ENCODE assay signal across 8 cellular contexts in the genomic region with DNA sequence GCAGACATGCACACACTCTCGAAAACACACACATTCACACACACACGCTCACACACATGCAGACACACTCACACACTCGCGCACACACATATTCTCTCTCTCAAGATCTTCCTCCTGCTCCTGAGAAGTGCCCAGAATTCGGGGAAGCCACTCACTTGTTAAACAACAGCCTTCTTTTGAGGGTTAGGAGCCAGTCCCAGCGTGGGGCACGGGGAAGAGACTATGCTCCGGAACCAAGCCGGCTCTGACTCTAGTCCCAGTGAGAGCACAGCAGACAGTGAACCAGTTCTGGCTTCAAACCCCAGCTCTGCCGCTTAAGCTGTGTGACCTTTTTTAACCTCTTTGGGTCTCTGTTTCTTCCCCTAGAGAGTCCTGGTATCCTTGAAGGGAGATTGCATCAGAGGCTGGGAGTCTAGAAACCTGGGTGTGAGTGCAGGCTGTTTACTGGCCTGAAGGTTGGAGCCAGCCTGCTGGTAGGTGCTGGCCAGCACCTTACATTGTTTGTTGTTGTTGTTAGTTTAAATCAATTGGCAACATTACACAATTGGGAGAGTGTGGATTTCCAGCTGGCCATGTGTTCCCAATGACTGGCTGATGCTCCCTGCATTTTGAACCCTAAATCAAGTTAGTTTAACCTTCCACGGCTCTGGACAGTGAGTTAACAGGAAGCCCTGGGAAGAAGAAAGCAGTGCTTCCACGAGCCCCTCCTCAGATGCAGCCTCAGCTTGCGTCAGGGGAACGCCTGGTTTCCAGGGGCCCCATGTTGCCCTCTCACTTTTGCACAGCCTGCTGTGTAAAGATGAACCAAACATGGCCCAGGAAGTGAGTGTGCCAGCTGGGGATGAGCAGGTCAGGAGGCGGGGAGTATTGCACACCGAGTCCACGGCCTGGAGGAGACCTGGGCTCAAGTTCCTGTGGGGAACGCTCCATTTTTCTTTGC.
DNase-seq lines count a peak whose midpoint lies in the region; ATAC-seq and TF ChIP-seq lines count a peak whose summit lies in the region.

No MANE protein-coding gene starts in this region.

- H3K9me3 ChIP-seq in KOPT-K1 (ENCODE audit: insufficient read depth, low read length, poor library complexity, severe bottlenecking) (no peaks in the 10 kb centered on the region), osteoblast (ENCODE audit: low read depth, low read length) (no peaks in the 10 kb centered on the region)

- H2AFZ ChIP-seq in osteoblast (ENCODE audit: low read length): peak overlapping the region; percentile 47

- DNase-seq in AG08395 (ENCODE audit: low spot score) (peak; percentile 50), fibroblast of gingiva (ENCODE audit: low read depth) (peak; percentile 41), osteoblast (ENCODE audit: insufficient read length, low spot score, missing footprints) (peak; percentile 84), OCI-M1 (lab: John Stamatoyannopoulos, UW) (no peak)
- DNase-seq in activated T-cell treated with anti-CD3 and anti-CD28 coated beads, Interleukin-2, amount 50 U/mL, for 48 hours: no peak

- ATAC-seq in GM21423 (IDR thresholded peaks at IDR 0.05; ENCODE audit: unreplicated experiment) (no peak), HG02840 (IDR thresholded peaks at IDR 0.05; ENCODE audit: low FRiP score, unreplicated experiment) (no peak)

- no peaks in the 10 kb centered on the region for H3K79me2 ChIP-seq in osteoblast (ENCODE audit: insufficient read depth, low read length)

- no peaks in the 10 kb centered on the region for H3K36me3 ChIP-seq in KOPT-K1 (ENCODE audit: insufficient read depth, low read length)
- no peaks in the 10 kb centered on the region for H3K36me3 ChIP-seq in osteoblast (ENCODE audit: insufficient read depth, low read length)

- TF ChIP-seq CTCF in osteoblast (IDR thresholded peaks at IDR 0.05; ENCODE audit: extremely low read depth, low read depth, low read length): no peak

- peaks cover 29% of the 10 kb centered on the region for H3K4me1 ChIP-seq in osteoblast (ENCODE audit: insufficient read depth, low read length)

- peak overlapping the region; percentile 45 for H3K4me2 ChIP-seq in osteoblast (ENCODE audit: insufficient read depth, low read length)

- H3K27ac ChIP-seq in KOPT-K1 (ENCODE audit: low read depth, low read length, poor library complexity, severe bottlenecking) (peak overlapping the region; percentile 85), osteoblast (ENCODE audit: low read depth, low read length) (peak overlapping the region; percentile 91)

- H3K27me3 ChIP-seq in osteoblast (ENCODE audit: insufficient read depth, low read length): no peaks in the 10 kb centered on the region

- no peak overlapping the region for H3K4me3 ChIP-seq in osteoblast (ENCODE audit: insufficient read depth, low read length)

- H4K20me1 ChIP-seq in osteoblast (ENCODE audit: insufficient read depth, low read length): no peaks in the 10 kb centered on the region

Comparison
In these comparisons a context has a peak if more than half of its experiments do, and no peak if none do; other contexts are left out.
1. DNase-seq: peak in AG08395 (single experiment), fibroblast of gingiva (single experiment) and osteoblast (single experiment); none in OCI-M1 (single experiment) and activated T-cell treated with anti-CD3 and anti-CD28 coated beads, Interleukin-2, amount 50 U/mL, for 48 hours (0 of 2).